In genomic region chr5:177447611-177448243, GRCh38 we compare ENCODE assay signal across 1 cellular context.
TF ChIP-seq lines count a peak whose summit lies in the region.

No MANE protein-coding gene starts in this region.

TF ChIP-seq in HepG2, 621 proteins besides CTCF, POLR2A, EP300 and RAD21 (continued from another document and continues in another):
- no peak for TF ChIP-seq SAFB2 (CRISPR knock-in tag; IDR thresholded peaks at IDR 0.05; ENCODE audit: borderline replicate concordance, low read depth)
- TF ChIP-seq NPAS2 (CRISPR knock-in tag; IDR thresholded peaks at IDR 0.05; ENCODE audit: borderline replicate concordance), result no peak
- no peak for TF ChIP-seq SNAPC2 (CRISPR knock-in tag; IDR thresholded peaks at IDR 0.05)
- TF ChIP-seq NFE2L2 (IDR thresholded peaks at IDR 0.05; ENCODE audit: low read length), result 0 out of 2 replicates have a peak, but pooled peaks have one; percentile 4
- TF ChIP-seq ZSCAN12 (CRISPR knock-in tag; IDR thresholded peaks at IDR 0.05), result no peak
- TF ChIP-seq JDP2 (CRISPR knock-in tag; IDR thresholded peaks at IDR 0.05; ENCODE audit: borderline replicate concordance), result no peak
- peak; percentile 27 for TF ChIP-seq SRSF1 (optimal IDR thresholded peaks at IDR 0.05; ENCODE audit: low read depth, low read length)
- no peak for TF ChIP-seq ZNF7 (CRISPR knock-in tag; IDR thresholded peaks at IDR 0.05)
- no peak for TF ChIP-seq BRD4 (CRISPR knock-in tag; IDR thresholded peaks at IDR 0.05)
- no peak for TF ChIP-seq ZNF576 (CRISPR knock-in tag; IDR thresholded peaks at IDR 0.05)
- no peak; the same call in 1 of the 2 replicates for TF ChIP-seq YEATS2 (CRISPR knock-in tag; IDR thresholded peaks at IDR 0.05; ENCODE audit: borderline replicate concordance)
- TF ChIP-seq MAFG (CRISPR knock-in tag; IDR thresholded peaks at IDR 0.05), result no peak
- TF ChIP-seq, protein P1, sequence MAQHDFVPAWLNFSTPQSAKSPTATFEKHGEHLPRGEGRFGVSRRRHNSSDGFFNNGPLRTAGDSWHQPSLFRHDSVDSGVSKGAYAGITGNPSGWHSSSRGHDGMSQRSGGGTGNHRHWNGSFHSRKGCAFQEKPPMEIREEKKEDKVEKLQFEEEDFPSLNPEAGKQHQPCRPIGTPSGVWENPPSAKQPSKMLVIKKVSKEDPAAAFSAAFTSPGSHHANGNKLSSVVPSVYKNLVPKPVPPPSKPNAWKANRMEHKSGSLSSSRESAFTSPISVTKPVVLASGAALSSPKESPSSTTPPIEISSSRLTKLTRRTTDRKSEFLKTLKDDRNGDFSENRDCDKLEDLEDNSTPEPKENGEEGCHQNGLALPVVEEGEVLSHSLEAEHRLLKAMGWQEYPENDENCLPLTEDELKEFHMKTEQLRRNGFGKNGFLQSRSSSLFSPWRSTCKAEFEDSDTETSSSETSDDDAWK (CRISPR knock-in tag; IDR thresholded peaks at IDR 0.05), result no peak
- no peak for TF ChIP-seq ZFP41 (CRISPR knock-in tag; IDR thresholded peaks at IDR 0.05; ENCODE audit: borderline replicate concordance)
- no peak for TF ChIP-seq KIAA2018 (CRISPR knock-in tag; IDR thresholded peaks at IDR 0.05; ENCODE audit: borderline replicate concordance)
- no peak for TF ChIP-seq ZNF383 (CRISPR knock-in tag; IDR thresholded peaks at IDR 0.05; ENCODE audit: borderline replicate concordance)
- TF ChIP-seq GZF1 (CRISPR knock-in tag; IDR thresholded peaks at IDR 0.05), result no peak
- no peak for TF ChIP-seq MTA3 (CRISPR knock-in tag; IDR thresholded peaks at IDR 0.05)
- TF ChIP-seq FLYWCH1 (CRISPR knock-in tag; IDR thresholded peaks at IDR 0.05), result no peak
- TF ChIP-seq TAF15 (IDR thresholded peaks at IDR 0.05; ENCODE audit: low read depth, low read length, poor library complexity, severe bottlenecking), result no peak
- TF ChIP-seq RNF2 (conservative IDR thresholded peaks at IDR 0.05; ENCODE audit: low read depth), result 0 out of 2 replicates have a peak, but pooled peaks have one; percentile 25
- TF ChIP-seq ISX (CRISPR knock-in tag; conservative IDR thresholded peaks at IDR 0.05), result no peak
- no peak for TF ChIP-seq ZNF615 (CRISPR knock-in tag; IDR thresholded peaks at IDR 0.05; ENCODE audit: borderline replicate concordance)
- no peak for TF ChIP-seq RARG (CRISPR knock-in tag; IDR thresholded peaks at IDR 0.05; ENCODE audit: low read depth)
- TF ChIP-seq PPARG (CRISPR knock-in tag; conservative IDR thresholded peaks at IDR 0.05), result peak; percentile 78
- TF ChIP-seq KAT8 (CRISPR knock-in tag; IDR thresholded peaks at IDR 0.05), result peak; percentile 31; the same call in 1 of the 2 replicates
- TF ChIP-seq HHEX (CRISPR knock-in tag; IDR thresholded peaks at IDR 0.05), result no peak
- TF ChIP-seq STAG1 (CRISPR knock-in tag; IDR thresholded peaks at IDR 0.05), result no peak
- TF ChIP-seq KLF13 (CRISPR knock-in tag; IDR thresholded peaks at IDR 0.05), result no peak
- TF ChIP-seq ZNF879 (CRISPR knock-in tag; IDR thresholded peaks at IDR 0.05), result no peak
- no peak for TF ChIP-seq TOE1 (CRISPR knock-in tag; IDR thresholded peaks at IDR 0.05)
- TF ChIP-seq, protein P2, sequence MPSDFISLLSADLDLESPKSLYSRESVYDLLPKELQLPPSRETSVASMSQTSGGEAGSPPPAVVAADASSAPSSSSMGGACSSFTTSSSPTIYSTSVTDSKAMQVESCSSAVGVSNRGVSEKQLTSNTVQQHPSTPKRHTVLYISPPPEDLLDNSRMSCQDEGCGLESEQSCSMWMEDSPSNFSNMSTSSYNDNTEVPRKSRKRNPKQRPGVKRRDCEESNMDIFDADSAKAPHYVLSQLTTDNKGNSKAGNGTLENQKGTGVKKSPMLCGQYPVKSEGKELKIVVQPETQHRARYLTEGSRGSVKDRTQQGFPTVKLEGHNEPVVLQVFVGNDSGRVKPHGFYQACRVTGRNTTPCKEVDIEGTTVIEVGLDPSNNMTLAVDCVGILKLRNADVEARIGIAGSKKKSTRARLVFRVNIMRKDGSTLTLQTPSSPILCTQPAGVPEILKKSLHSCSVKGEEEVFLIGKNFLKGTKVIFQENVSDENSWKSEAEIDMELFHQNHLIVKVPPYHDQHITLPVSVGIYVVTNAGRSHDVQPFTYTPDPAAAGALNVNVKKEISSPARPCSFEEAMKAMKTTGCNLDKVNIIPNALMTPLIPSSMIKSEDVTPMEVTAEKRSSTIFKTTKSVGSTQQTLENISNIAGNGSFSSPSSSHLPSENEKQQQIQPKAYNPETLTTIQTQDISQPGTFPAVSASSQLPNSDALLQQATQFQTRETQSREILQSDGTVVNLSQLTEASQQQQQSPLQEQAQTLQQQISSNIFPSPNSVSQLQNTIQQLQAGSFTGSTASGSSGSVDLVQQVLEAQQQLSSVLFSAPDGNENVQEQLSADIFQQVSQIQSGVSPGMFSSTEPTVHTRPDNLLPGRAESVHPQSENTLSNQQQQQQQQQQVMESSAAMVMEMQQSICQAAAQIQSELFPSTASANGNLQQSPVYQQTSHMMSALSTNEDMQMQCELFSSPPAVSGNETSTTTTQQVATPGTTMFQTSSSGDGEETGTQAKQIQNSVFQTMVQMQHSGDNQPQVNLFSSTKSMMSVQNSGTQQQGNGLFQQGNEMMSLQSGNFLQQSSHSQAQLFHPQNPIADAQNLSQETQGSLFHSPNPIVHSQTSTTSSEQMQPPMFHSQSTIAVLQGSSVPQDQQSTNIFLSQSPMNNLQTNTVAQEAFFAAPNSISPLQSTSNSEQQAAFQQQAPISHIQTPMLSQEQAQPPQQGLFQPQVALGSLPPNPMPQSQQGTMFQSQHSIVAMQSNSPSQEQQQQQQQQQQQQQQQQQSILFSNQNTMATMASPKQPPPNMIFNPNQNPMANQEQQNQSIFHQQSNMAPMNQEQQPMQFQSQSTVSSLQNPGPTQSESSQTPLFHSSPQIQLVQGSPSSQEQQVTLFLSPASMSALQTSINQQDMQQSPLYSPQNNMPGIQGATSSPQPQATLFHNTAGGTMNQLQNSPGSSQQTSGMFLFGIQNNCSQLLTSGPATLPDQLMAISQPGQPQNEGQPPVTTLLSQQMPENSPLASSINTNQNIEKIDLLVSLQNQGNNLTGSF (CRISPR knock-in tag; IDR thresholded peaks at IDR 0.05), result no peak
- no peak for TF ChIP-seq DNMT1 (CRISPR knock-in tag; IDR thresholded peaks at IDR 0.05)
- TF ChIP-seq RFXAP (CRISPR knock-in tag; IDR thresholded peaks at IDR 0.05; ENCODE audit: borderline replicate concordance), result no peak; the same call in 1 of the 2 replicates
- TF ChIP-seq ZNF280B (CRISPR knock-in tag; IDR thresholded peaks at IDR 0.05; ENCODE audit: borderline replicate concordance), result peak; percentile 58; the same call in 1 of the 2 replicates
- TF ChIP-seq ZNF776 (CRISPR knock-in tag; IDR thresholded peaks at IDR 0.05), result 0 out of 2 replicates have a peak, but pooled peaks have one; percentile 49
- peak; percentile 40; the same call in 1 of the 2 replicates for TF ChIP-seq ZNF788 (CRISPR knock-in tag; IDR thresholded peaks at IDR 0.05; ENCODE audit: borderline replicate concordance)
- no peak for TF ChIP-seq ZNF382 (CRISPR knock-in tag; IDR thresholded peaks at IDR 0.05; ENCODE audit: borderline replicate concordance)
- no peak for TF ChIP-seq HOXA5 (CRISPR knock-in tag; IDR thresholded peaks at IDR 0.05)
- no peak for TF ChIP-seq PAF1 (CRISPR knock-in tag; IDR thresholded peaks at IDR 0.05)
- no peak for TF ChIP-seq PCBP1 (IDR thresholded peaks at IDR 0.05; ENCODE audit: borderline replicate concordance, low read depth, low read length)
- TF ChIP-seq RELA (CRISPR knock-in tag; IDR thresholded peaks at IDR 0.05), result no peak
- no peak for TF ChIP-seq CBX2 (IDR thresholded peaks at IDR 0.05; ENCODE audit: low read depth, low read length)
- no peak for TF ChIP-seq CBX2 (CRISPR knock-in tag; IDR thresholded peaks at IDR 0.05; ENCODE audit: low read depth)
- TF ChIP-seq AHR (CRISPR knock-in tag; IDR thresholded peaks at IDR 0.05), result 0 out of 2 replicates have a peak, but pooled peaks have one; percentile 41
- no peak for TF ChIP-seq ZNF501 (CRISPR knock-in tag; IDR thresholded peaks at IDR 0.05)
- no peak for TF ChIP-seq ATF6 (CRISPR knock-in tag; conservative IDR thresholded peaks at IDR 0.05)
- peak; percentile 74 for TF ChIP-seq PATZ1 (CRISPR knock-in tag; IDR thresholded peaks at IDR 0.05)
- no peak for TF ChIP-seq KLF9 (CRISPR knock-in tag; IDR thresholded peaks at IDR 0.05; ENCODE audit: low read depth)
